ENCODE assay signal across 8 cellular contexts in genomic region chr18:8696749-8697211, GRCh38.
DNase-seq lines count a peak whose midpoint lies in the region; ATAC-seq and TF ChIP-seq lines count a peak whose summit lies in the region.

No MANE protein-coding gene starts in this region.

- DNase-seq in ACHN (peak; percentile 63), KG1 (lab: John Stamatoyannopoulos, UW) (peak; percentile 19), head of caudate nucleus (peak in 41 of 42 donors; percentile 51 to 93 (median 82)), retina (peak; percentile 74)
- DNase-seq in activated naive CD4-positive, alpha-beta T cell treated with anti-CD3 and anti-CD28 coated beads, Interleukin-2, amount 10 ng/mL, durations not matched to agents 7 days and 5 days = peak; percentile 77

- ATAC-seq in GM18517 (IDR thresholded peaks at IDR 0.05; ENCODE audit: unreplicated experiment) (peak; percentile 77), SK-N-SH treated with all-trans-retinoic acid at 6 μM for 48 hours (peak; percentile 88), GM18520 (IDR thresholded peaks at IDR 0.05; ENCODE audit: unreplicated experiment) (no peak)

- no peak overlapping the region for H3K27ac Mint-ChIP-seq in activated naive CD4-positive, alpha-beta T cell treated with anti-CD3 and anti-CD28 coated beads, Interleukin-2, amount 10 ng/mL, durations not matched to agents 7 days and 5 days

- no peak overlapping the region for H3K4me3 Mint-ChIP-seq in activated naive CD4-positive, alpha-beta T cell treated with anti-CD3 and anti-CD28 coated beads, Interleukin-2, amount 10 ng/mL, durations not matched to agents 7 days and 5 days

- in situ Hi-C loops in ACHN (cut with HindIII; ENCODE audit: low pct_ligation_motif_present, low pct_unique_long_range_greater_than_20kb, low sequenced_read_pairs) = no loop called here

- H3K36me3 Mint-ChIP-seq in activated naive CD4-positive, alpha-beta T cell treated with anti-CD3 and anti-CD28 coated beads, Interleukin-2, amount 10 ng/mL, durations not matched to agents 7 days and 5 days = no peaks in the 10 kb centered on the region

- intact Hi-C loops in head of caudate nucleus (cut with DNase I) = loop anchor here (2.0 to 10.0 kb wide), 2 partner anchors 34 to 288 kb away; no protein-coding TSS in a partner anchor

- no peaks in the 10 kb centered on the region for H3K4me1 Mint-ChIP-seq in activated naive CD4-positive, alpha-beta T cell treated with anti-CD3 and anti-CD28 coated beads, Interleukin-2, amount 10 ng/mL, durations not matched to agents 7 days and 5 days

- peaks cover 29% of the 10 kb centered on the region for H3K27me3 Mint-ChIP-seq in activated naive CD4-positive, alpha-beta T cell treated with anti-CD3 and anti-CD28 coated beads, Interleukin-2, amount 10 ng/mL, durations not matched to agents 7 days and 5 days

- CTCF ChIA-PET in activated naive CD4-positive, alpha-beta T cell treated with anti-CD3 and anti-CD28 coated beads, Interleukin-2, amount 10 ng/mL, durations not matched to agents 7 days and 5 days (lab: Charles Lee) = interaction anchor here (0.6 to 2.3 kb wide), 10 partner anchors 16 to 637 kb away, joined by 3 to 19 read pairs (median 3); partner anchors contain the start of gene TWSG1

- H3K9me3 Mint-ChIP-seq in activated naive CD4-positive, alpha-beta T cell treated with anti-CD3 and anti-CD28 coated beads, Interleukin-2, amount 10 ng/mL, durations not matched to agents 7 days and 5 days = no peaks in the 10 kb centered on the region

TF ChIP-seq in SK-N-SH treated with all-trans-retinoic acid at 6 μM for 48 hours, 23 proteins besides CTCF, POLR2A, EP300 and RAD21:
- no peak for TF ChIP-seq ESRRG (CRISPR knock-in tag; IDR thresholded peaks at IDR 0.05)
- TF ChIP-seq TCF4 (CRISPR knock-in tag; IDR thresholded peaks at IDR 0.05; ENCODE audit: borderline replicate concordance) = no peak
- TF ChIP-seq ZNF70 (CRISPR knock-in tag; IDR thresholded peaks at IDR 0.05) = peak; percentile 76
- TF ChIP-seq CSRNP3 (CRISPR knock-in tag; IDR thresholded peaks at IDR 0.05) = no peak
- TF ChIP-seq ZC3H10 (CRISPR knock-in tag; IDR thresholded peaks at IDR 0.05) = no peak

Comparison
In these comparisons a context has a peak if more than half of its experiments do, and no peak if none do; other contexts are left out.
1. DNase-seq: peak in every context shown above with its lines; median percentile 82 in head of caudate nucleus; 77 in activated naive CD4-positive, alpha-beta T cell treated with anti-CD3 and anti-CD28 coated beads, Interleukin-2, amount 10 ng/mL, durations not matched to agents 7 days and 5 days; 74 in retina; 63 in ACHN; 19 in KG1.